In genomic region chr9:123089040-123089439, GRCh38 we compare ENCODE assay signal across 23 cellular contexts. TPM values are rescaled to one million over a fixed set of nuclear protein-coding genes. Genes with fewer than 3 reads are reported as not detected.
DNase-seq lines count a peak whose midpoint lies in the region; ATAC-seq, FAIRE-seq and TF ChIP-seq lines count a peak whose summit lies in the region.
"Had no signal": no experiment of that assay in that cellular context is flagged by ENCODE, and none has a peak within 500 bp of the region (broad histone marks: within the 10 kb centered on the region; RNA-seq: fewer than 3 reads in every experiment).

No MANE protein-coding gene starts in this region.

- H3K79me2 ChIP-seq in KMS-11 (ENCODE audit: insufficient read depth, low read depth), result no peaks in the 10 kb centered on the region

- no peak for FAIRE-seq in urothelium cell line (lab: Jason Lieb, UNC)

- H3K4me3 ChIP-seq in left ventricle myocardium inferior, result no peak overlapping the region
- no peak overlapping the region for H3K4me3 ChIP-seq in KMS-11 (IDR thresholded peaks at IDR 0.05; ENCODE audit: insufficient read depth, low read depth, low read length)
- H3K4me3 ChIP-seq: cardiac muscle cell, dorsolateral prefrontal cortex, prostate gland, uterus had no signal

- H3K4me2 ChIP-seq in KMS-11, result peak overlapping the region; percentile 64; the same call in 1 of the 2 replicates

- H3K4me1 Mint-ChIP-seq in chondrocyte (ENCODE audit: low read depth) (peaks cover 76% of the 10 kb centered on the region), type B pancreatic cell (ENCODE audit: unreplicated experiment) (peaks cover 21% of the 10 kb centered on the region)

- H3K27me3 Mint-ChIP-seq in chondrocyte (ENCODE audit: low read depth), result no peaks in the 10 kb centered on the region
- H3K27me3 Mint-ChIP-seq in type B pancreatic cell, result no peaks in the 10 kb centered on the region

- H3K27ac ChIP-seq in left ventricle myocardium inferior (replicated peaks) (no peak overlapping the region), KMS-11 (peak overlapping the region; percentile 56; the same call in 1 of the 2 replicates)
- H3K27ac ChIP-seq: cardiac muscle cell, prostate gland, uterus had no signal

- H3K36me3 Mint-ChIP-seq in chondrocyte (ENCODE audit: low read depth) (peaks cover 61% of the 10 kb centered on the region), type B pancreatic cell (peaks cover 43% of the 10 kb centered on the region)

- TF ChIP-seq CTCF in left ventricle myocardium inferior (IDR thresholded peaks at IDR 0.05; ENCODE audit: borderline replicate concordance) (no peak), KMS-11 (conservative IDR thresholded peaks at IDR 0.05; ENCODE audit: low read depth, low read length) (no peak), chondrocyte (IDR thresholded peaks at IDR 0.05) (no peak), type B pancreatic cell (conservative IDR thresholded peaks at IDR 0.05) (no peak)

- H4K20me1 ChIP-seq in KMS-11 (ENCODE audit: insufficient read depth), result no peaks in the 10 kb centered on the region

- no peaks in the 10 kb centered on the region for H3K27me3 ChIP-seq in left ventricle myocardium inferior (ENCODE audit: low read depth)
- H3K27me3 ChIP-seq in KMS-11 (ENCODE audit: insufficient read depth, low read depth), result no peaks in the 10 kb centered on the region
- H3K27me3 ChIP-seq: cardiac muscle cell, dorsolateral prefrontal cortex, uterus had no signal

- H3K36me3 ChIP-seq in left ventricle myocardium inferior, result peaks cover 66% of the 10 kb centered on the region
- H3K36me3 ChIP-seq in KMS-11 (ENCODE audit: insufficient read depth), result no peaks in the 10 kb centered on the region; the same call in 1 of the 2 replicates
- H3K36me3 ChIP-seq: prostate gland, uterus had no signal

- H3K4me1 ChIP-seq in left ventricle myocardium inferior, result peaks cover 17% of the 10 kb centered on the region
- peaks cover 69% of the 10 kb centered on the region for H3K4me1 ChIP-seq in KMS-11 (ENCODE audit: low read depth, poor library complexity, severe bottlenecking)
- H3K4me1 ChIP-seq: uterus had no signal

- ATAC-seq in left cardiac atrium, result peak; percentile 20 to 34
- ATAC-seq: activated CD4-positive, CD25-positive, alpha-beta regulatory T cell treated with anti-CD3 and anti-CD28 coated beads, Interleukin-2, amount 50 U/mL, for 24 hours; PC-3 had no signal

- H2AFZ ChIP-seq in KMS-11 (ENCODE audit: low read depth), result no peak overlapping the region

- H3K9me3 Mint-ChIP-seq in chondrocyte (ENCODE audit: low read depth) (no peaks in the 10 kb centered on the region), type B pancreatic cell (no peaks in the 10 kb centered on the region)

- no peaks in the 10 kb centered on the region for H3K9me3 ChIP-seq in left ventricle myocardium inferior (replicated peaks)
- H3K9me3 ChIP-seq: prostate gland, uterus had no signal

- intact Hi-C loops in left cardiac atrium (cut with DNase I), result no loop called here
- intact Hi-C loops in left ventricle myocardium inferior (cut with micrococcal nuclease), result no loop called here

- DNase-seq in left cardiac atrium (no peak), left ventricle myocardium inferior (no peak), chondrocyte (ENCODE audit: low spot score) (no peak), type B pancreatic cell (ENCODE audit: extremely low spot score, unreplicated experiment) (no peak), OCI-M1 (lab: John Stamatoyannopoulos, UW) (no peak), urothelium cell line (ENCODE audit: low spot score) (no peak)
- DNase-seq: activated naive CD4-positive, alpha-beta T cell treated with Interleukin-2 at 50 U/mL for 16 hours; activated T-cell treated with anti-CD3 and anti-CD28 coated beads, Interleukin-2, amount 50 U/mL, for 1 hour; dorsolateral prefrontal cortex; HCEC 1CT; head of caudate nucleus; mammary epithelial cell; NCI-H2081; NCI-H226; NCI-H82; PC-3; SHP77 treated with DMSO at 0.1 percent for 48 hours; stimulated activated CD8-positive, alpha-beta memory T cell treated with anti-CD3 and anti-CD28 coated beads, Interleukin-4, amount 100 ng/mL, for 48 hours; uterus had no signal

- H3K27ac Mint-ChIP-seq in chondrocyte (ENCODE audit: unreplicated experiment) (peak overlapping the region; percentile 86), type B pancreatic cell (peak overlapping the region; percentile 55)

- H3K4me3 Mint-ChIP-seq in chondrocyte (ENCODE audit: unreplicated experiment) (no peak overlapping the region), type B pancreatic cell (no peak overlapping the region)

- H3K9ac ChIP-seq in KMS-11, result no peak overlapping the region

RNA-seq across cellular contexts. Expression of gene GPR21, which starts 55.6 kb away (rescaled TPM):
- under 1 TPM; 0.21 to 0.55 TPM for total RNA-seq in left cardiac atrium
- 0.58 TPM for total RNA-seq in left ventricle myocardium inferior
- total RNA-seq in chondrocyte, result 3.9 to 5.5 TPM (median 4.8 TPM) in 3 replicates
- total RNA-seq in type B pancreatic cell (ENCODE audit: low replicate concordance), result 0.46 and 1.1 TPM in 2 replicates
